In genomic region chr2:205948496-205948837, GRCh38 we compare ENCODE assay signal across 14 cellular contexts.
DNase-seq lines count a peak whose midpoint lies in the region; ATAC-seq and TF ChIP-seq lines count a peak whose summit lies in the region.
"Had no signal": no experiment of that assay in that cellular context is flagged by ENCODE, and none has a peak within 500 bp of the region (broad histone marks: within the 10 kb centered on the region; RNA-seq: fewer than 3 reads in every experiment).

No MANE protein-coding gene starts in this region.

- H3K4me3 Mint-ChIP-seq in activated T-helper 17 cell treated with anti-CD3 and anti-CD28 coated beads, Interleukin-2, amount 50 U/mL, for 72 hours = no peak overlapping the region
- H3K4me3 Mint-ChIP-seq in activated CD4-positive, alpha-beta T cell treated with anti-CD3 and anti-CD28 coated beads, Interleukin-2, amount 10 ng/mL, durations not matched to agents 7 days and 5 days = no peak overlapping the region
- H3K4me3 Mint-ChIP-seq: CD4-positive, alpha-beta T cell; immature natural killer cell; nephron had no signal

- no peak overlapping the region for H3K27ac Mint-ChIP-seq in activated T-helper 17 cell treated with anti-CD3 and anti-CD28 coated beads, Interleukin-2, amount 50 U/mL, for 72 hours
- H3K27ac Mint-ChIP-seq in activated CD4-positive, alpha-beta T cell treated with anti-CD3 and anti-CD28 coated beads, Interleukin-2, amount 10 ng/mL, durations not matched to agents 7 days and 5 days = no peak overlapping the region
- H3K27ac Mint-ChIP-seq: CD4-positive, alpha-beta T cell; immature natural killer cell had no signal

- POLR2A ChIA-PET in HEK293 (lab: Yijun Ruan, JAX) = no interaction called here
- POLR2A ChIA-PET in activated CD4-positive, alpha-beta T cell treated with anti-CD3 and anti-CD28 coated beads, Interleukin-2, amount 10 ng/mL, durations not matched to agents 7 days and 5 days (lab: Charles Lee) = no interaction called here

- H3K36me3 Mint-ChIP-seq in activated T-helper 17 cell treated with anti-CD3 and anti-CD28 coated beads, Interleukin-2, amount 50 U/mL, for 72 hours (ENCODE audit: low read depth) = no peaks in the 10 kb centered on the region
- H3K36me3 Mint-ChIP-seq in activated CD4-positive, alpha-beta T cell treated with anti-CD3 and anti-CD28 coated beads, Interleukin-2, amount 10 ng/mL, durations not matched to agents 7 days and 5 days (ENCODE audit: low read depth) = no peaks in the 10 kb centered on the region

- peak overlapping the region; percentile 24; the same call in 1 of the 2 replicates for H3K4me2 ChIP-seq in MM.1S (ENCODE audit: low read depth, low read length)

- peaks cover 13% of the 10 kb centered on the region for H3K27me3 Mint-ChIP-seq in activated T-helper 17 cell treated with anti-CD3 and anti-CD28 coated beads, Interleukin-2, amount 50 U/mL, for 72 hours
- H3K27me3 Mint-ChIP-seq in activated CD4-positive, alpha-beta T cell treated with anti-CD3 and anti-CD28 coated beads, Interleukin-2, amount 10 ng/mL, durations not matched to agents 7 days and 5 days = peaks cover 17% of the 10 kb centered on the region

- H3K9me3 Mint-ChIP-seq in activated T-helper 17 cell treated with anti-CD3 and anti-CD28 coated beads, Interleukin-2, amount 50 U/mL, for 72 hours = peaks cover 7% of the 10 kb centered on the region
- no peaks in the 10 kb centered on the region for H3K9me3 Mint-ChIP-seq in activated CD4-positive, alpha-beta T cell treated with anti-CD3 and anti-CD28 coated beads, Interleukin-2, amount 10 ng/mL, durations not matched to agents 7 days and 5 days
- H3K9me3 Mint-ChIP-seq: CD4-positive, alpha-beta T cell had no signal

- H3K9me2 ChIP-seq in MM.1S (replicated peaks; ENCODE audit: insufficient read depth, low read length) = no peaks in the 10 kb centered on the region

- H4K20me1 ChIP-seq in MM.1S (ENCODE audit: insufficient read depth, low read length) = no peaks in the 10 kb centered on the region

- CTCF ChIA-PET in HEK293 (lab: Yijun Ruan, JAX) = interaction anchor here (0.5 to 3.9 kb wide), 33 partner anchors 8 to 1877 kb away, joined by 3 to 27 read pairs (median 5); no protein-coding TSS in a partner anchor
- CTCF ChIA-PET in activated CD4-positive, alpha-beta T cell treated with anti-CD3 and anti-CD28 coated beads, Interleukin-2, amount 10 ng/mL, durations not matched to agents 7 days and 5 days (lab: Charles Lee) = interaction anchor here (0.8 to 2.5 kb wide), 2 partner anchors 10 to 169 kb away, joined by 3 to 5 read pairs; no protein-coding TSS in a partner anchor

- H3K4me1 ChIP-seq in HEK293 (ENCODE audit: control insufficient read depth, insufficient read depth, low read length) (no peaks in the 10 kb centered on the region), MM.1S (ENCODE audit: low read length) (no peaks in the 10 kb centered on the region), endocrine pancreas (ENCODE audit: control insufficient read depth, insufficient read depth, low read length) (no peaks in the 10 kb centered on the region), thoracic aorta (ENCODE audit: control insufficient read depth in 1 of 2, low read depth in 2 of 2) (peaks cover 0 to 4% of the 10 kb centered on the region in 2 donors)
- H3K4me1 ChIP-seq: foreskin keratinocyte, left ventricle myocardium inferior had no signal

- no peak overlapping the region for H3K4me3 ChIP-seq in HEK293 (ENCODE audit: low read depth, low read length)
- no peak overlapping the region for H3K4me3 ChIP-seq in MM.1S (ENCODE audit: low read length)
- H3K4me3 ChIP-seq in endocrine pancreas (ENCODE audit: control insufficient read depth, insufficient read depth, low read length) = peak overlapping the region; percentile 2
- peak overlapping the region; percentile 60 for H3K4me3 ChIP-seq in thoracic aorta
- H3K4me3 ChIP-seq: left ventricle myocardium inferior had no signal

- H3K27me3 ChIP-seq in MM.1S (replicated peaks; ENCODE audit: insufficient read depth, low read length) (no peaks in the 10 kb centered on the region), endocrine pancreas (ENCODE audit: control insufficient read depth, insufficient read depth, low read length) (no peaks in the 10 kb centered on the region), thoracic aorta (replicated peaks; ENCODE audit: insufficient read depth) (no peaks in the 10 kb centered on the region)
- H3K27me3 ChIP-seq: foreskin keratinocyte had no signal

- H3K79me2 ChIP-seq in MM.1S (ENCODE audit: low read length) = no peaks in the 10 kb centered on the region

- TF ChIP-seq CTCF in HEK293 (tag by site-specific recombination; IDR thresholded peaks at IDR 0.05) = no peak
- TF ChIP-seq CTCF in MM.1S (IDR thresholded peaks at IDR 0.05; ENCODE audit: low read length) = no peak
- no peak for TF ChIP-seq CTCF in thoracic aorta (IDR thresholded peaks at IDR 0.05)

- ATAC-seq in thoracic aorta (ENCODE audit: insufficient number of reproducible peaks, low FRiP score, low read depth) = no peak
- no peak for ATAC-seq in activated T-helper 17 cell treated with anti-CD3 and anti-CD28 coated beads, Interleukin-2, amount 50 U/mL, for 72 hours (replicated peaks)

- no peaks in the 10 kb centered on the region for H3F3A ChIP-seq in MM.1S (ENCODE audit: insufficient read depth, low read length)

- H3K4me1 Mint-ChIP-seq in activated T-helper 17 cell treated with anti-CD3 and anti-CD28 coated beads, Interleukin-2, amount 50 U/mL, for 72 hours = no peaks in the 10 kb centered on the region
- peaks cover 6% of the 10 kb centered on the region for H3K4me1 Mint-ChIP-seq in activated CD4-positive, alpha-beta T cell treated with anti-CD3 and anti-CD28 coated beads, Interleukin-2, amount 10 ng/mL, durations not matched to agents 7 days and 5 days

- H2AFZ ChIP-seq in MM.1S (ENCODE audit: low read length) = peak overlapping the region; percentile 47; the same call in 1 of the 2 replicates

- H3K27ac ChIP-seq in HEK293 (ENCODE audit: extremely low read depth, low read depth, low read length) = no peak overlapping the region
- H3K27ac ChIP-seq in MM.1S (ENCODE audit: low read length) = no peak overlapping the region
- H3K27ac ChIP-seq in thoracic aorta = no peak overlapping the region
- H3K27ac ChIP-seq: foreskin keratinocyte, HL-60, left ventricle myocardium inferior had no signal

- H3K9me3 ChIP-seq in HEK293 (ENCODE audit: control insufficient read depth, insufficient read depth, low read depth, low read length) (no peaks in the 10 kb centered on the region), MM.1S (replicated peaks; ENCODE audit: insufficient read depth, low read length) (no peaks in the 10 kb centered on the region), endocrine pancreas (ENCODE audit: control insufficient read depth, low read length) (no peaks in the 10 kb centered on the region), thoracic aorta (no peaks in the 10 kb centered on the region)

- H3K36me3 ChIP-seq in HEK293 (ENCODE audit: control insufficient read depth in 2 of 2, insufficient read depth in 1 of 2, low read length in 2 of 2) (no peaks in the 10 kb centered on the region), MM.1S (replicated peaks; ENCODE audit: insufficient read depth, low read length) (no peaks in the 10 kb centered on the region), endocrine pancreas (ENCODE audit: control insufficient read depth, insufficient read depth, low read length) (no peaks in the 10 kb centered on the region), thoracic aorta (no peaks in the 10 kb centered on the region)
- H3K36me3 ChIP-seq: left ventricle myocardium inferior had no signal

- H3K9ac ChIP-seq in MM.1S (ENCODE audit: low read length) = no peak overlapping the region
- no peak overlapping the region for H3K9ac ChIP-seq in endocrine pancreas (ENCODE audit: control insufficient read depth, insufficient read depth, low read length)

- DNase-seq in MM.1S (no peak), thoracic aorta (ENCODE audit: low spot score) (no peak), NCI-H2171 (lab: John Stamatoyannopoulos, UW) (no peak), NCI-H2107 treated with DMSO at 0.1 percent for 48 hours (lab: John Stamatoyannopoulos, UW; ENCODE audit: unreplicated experiment) (no peak)
- DNase-seq in activated CD4-positive, alpha-beta T cell treated with anti-CD3 and anti-CD28 coated beads, Interleukin-2, amount 10 ng/mL, durations not matched to agents 7 days and 5 days = no peak

TF ChIP-seq in HEK293, 187 proteins besides CTCF, POLR2A, EP300 and RAD21:
- TF ChIP-seq, protein P1, sequence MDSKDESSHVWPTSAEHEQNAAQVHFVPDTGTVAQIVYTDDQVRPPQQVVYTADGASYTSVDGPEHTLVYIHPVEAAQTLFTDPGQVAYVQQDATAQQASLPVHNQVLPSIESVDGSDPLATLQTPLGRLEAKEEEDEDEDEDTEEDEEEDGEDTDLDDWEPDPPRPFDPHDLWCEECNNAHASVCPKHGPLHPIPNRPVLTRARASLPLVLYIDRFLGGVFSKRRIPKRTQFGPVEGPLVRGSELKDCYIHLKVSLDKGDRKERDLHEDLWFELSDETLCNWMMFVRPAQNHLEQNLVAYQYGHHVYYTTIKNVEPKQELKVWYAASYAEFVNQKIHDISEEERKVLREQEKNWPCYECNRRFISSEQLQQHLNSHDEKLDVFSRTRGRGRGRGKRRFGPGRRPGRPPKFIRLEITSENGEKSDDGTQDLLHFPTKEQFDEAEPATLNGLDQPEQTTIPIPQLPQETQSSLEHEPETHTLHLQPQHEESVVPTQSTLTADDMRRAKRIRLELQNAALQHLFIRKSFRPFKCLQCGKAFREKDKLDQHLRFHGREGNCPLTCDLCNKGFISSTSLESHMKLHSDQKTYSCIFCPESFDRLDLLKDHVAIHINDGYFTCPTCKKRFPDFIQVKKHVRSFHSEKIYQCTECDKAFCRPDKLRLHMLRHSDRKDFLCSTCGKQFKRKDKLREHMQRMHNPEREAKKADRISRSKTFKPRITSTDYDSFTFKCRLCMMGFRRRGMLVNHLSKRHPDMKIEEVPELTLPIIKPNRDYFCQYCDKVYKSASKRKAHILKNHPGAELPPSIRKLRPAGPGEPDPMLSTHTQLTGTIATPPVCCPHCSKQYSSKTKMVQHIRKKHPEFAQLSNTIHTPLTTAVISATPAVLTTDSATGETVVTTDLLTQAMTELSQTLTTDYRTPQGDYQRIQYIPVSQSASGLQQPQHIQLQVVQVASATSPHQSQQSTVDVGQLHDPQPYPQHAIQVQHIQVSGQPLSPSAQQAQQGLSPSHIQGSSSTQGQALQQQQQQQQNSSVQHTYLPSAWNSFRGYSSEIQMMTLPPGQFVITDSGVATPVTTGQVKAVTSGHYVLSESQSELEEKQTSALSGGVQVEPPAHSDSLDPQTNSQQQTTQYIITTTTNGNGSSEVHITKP (tag by site-specific recombination; IDR thresholded peaks at IDR 0.05) = 0 out of 2 replicates have a peak, but pooled peaks have one; percentile 15
- TF ChIP-seq ZNF404 (tag by site-specific recombination; IDR thresholded peaks at IDR 0.05) = no peak

Comparison
In these comparisons a context has a peak if more than half of its experiments do, and no peak if none do; other contexts are left out.
1. H3K4me3 ChIP-seq: peak in endocrine pancreas (single experiment) and thoracic aorta (single experiment); none in HEK293 (single experiment) and MM.1S (single experiment).